In genomic region chrX:152173923-152174322, GRCh38 we compare ENCODE assay signal across 14 cellular contexts. TPM values are rescaled to one million over a fixed set of nuclear protein-coding genes. Genes with fewer than 3 reads are reported as not detected.
"Had no signal": no experiment of that assay in that cellular context is flagged by ENCODE, and none has a peak within 500 bp of the region (broad histone marks: within the 10 kb centered on the region; RNA-seq: fewer than 3 reads in every experiment).

No MANE protein-coding gene starts in this region.

RNA-seq across cellular contexts. Expression of gene MAGEA10, which starts 35.5 kb away (rescaled TPM):
- total RNA-seq: activated B cell treated with CpG ODN at 0.5 μM for 24 hours; activated CD4-positive, alpha-beta memory T cell treated with anti-CD3 and anti-CD28 coated beads for 36 hours; activated CD4-positive, alpha-beta memory T cell treated with anti-CD3 and anti-CD28 coated beads, Interleukin-2, amount 10 ng/mL, durations not matched to agents 7 days and 5 days; activated CD4-positive, alpha-beta T cell treated with anti-CD3 and anti-CD28 coated beads for 36 hours; activated CD4-positive, alpha-beta T cell treated with anti-CD3 and anti-CD28 coated beads, Interleukin-2, amount 10 ng/mL, durations not matched to agents 24 days and 14 days; activated CD4-positive, alpha-beta T cell treated with anti-CD3 and anti-CD28 coated beads, Interleukin-2, amount 10 ng/mL, durations not matched to agents 7 days and 5 days; activated CD8-positive, alpha-beta memory T cell treated with anti-CD3 and anti-CD28 coated beads for 36 hours; activated CD8-positive, alpha-beta memory T cell treated with anti-CD3 and anti-CD28 coated beads, Interleukin-2, amount 10 ng/mL, durations not matched to agents 7 days and 5 days; activated CD8-positive, alpha-beta T cell treated with anti-CD3 and anti-CD28 coated beads for 36 hours; activated CD8-positive, alpha-beta T cell treated with anti-CD3 and anti-CD28 coated beads, Interleukin-2, amount 10 ng/mL, durations not matched to agents 7 days and 5 days; T-helper 1 cell treated with Interleukin-12 subunit alpha and Interleukin-12 subunit beta and Interleukin-4 antibody, amounts not matched to agents 30 ng/mL and 1 ng/mL, for 36 hours; T-helper 17 cell; T-helper 2 cell treated with Interferon-gamma antibody and Interleukin-4, amounts not matched to agents 100 ng/mL and 5 ng/mL, for 36 hours; WTC11 had no signal
